In genomic region chr3:170751083-170751893, GRCh38 we compare ENCODE assay signal across 8 cellular contexts.
DNase-seq lines count a peak whose midpoint lies in the region; ATAC-seq and TF ChIP-seq lines count a peak whose summit lies in the region.

No MANE protein-coding gene starts in this region.

- no peak overlapping the region for H3K4me3 ChIP-seq in foreskin fibroblast (ENCODE audit: low read depth in 1 of 2, low read length in 2 of 2)
- H3K4me3 ChIP-seq in skeletal muscle cell (ENCODE audit: low read depth, low read length), result no peak overlapping the region

- TF ChIP-seq CTCF in foreskin fibroblast (IDR thresholded peaks at IDR 0.05; ENCODE audit: low read depth, low read length), result no peak

- no peaks in the 10 kb centered on the region for H3K9me3 Mint-ChIP-seq in stimulated activated memory B cell treated with anti-CD40 and anti-IgM and Interleukin-4, amounts not matched to agents 10 μg/mL and 1 μg/mL and 100 μg/mL, for 72 hours

- in situ Hi-C loops in SK-MEL-5 (cut with HindIII; ENCODE audit: low pct_unique_long_range_greater_than_20kb, low sequenced_read_pairs), result no loop called here

- no peak overlapping the region for H3K4me3 Mint-ChIP-seq in stimulated activated memory B cell treated with anti-CD40 and anti-IgM and Interleukin-4, amounts not matched to agents 10 μg/mL and 1 μg/mL and 100 μg/mL, for 72 hours

- peaks cover 45% of the 10 kb centered on the region for H3K27me3 Mint-ChIP-seq in stimulated activated memory B cell treated with anti-CD40 and anti-IgM and Interleukin-4, amounts not matched to agents 10 μg/mL and 1 μg/mL and 100 μg/mL, for 72 hours

- peak; percentile 89 for DNase-seq in GM04504 (ENCODE audit: low read depth)
- peak; percentile 86 for DNase-seq in SK-MEL-5 (ENCODE audit: low read depth, low spot score)
- peak; percentile 90 to 97 for DNase-seq in foreskin fibroblast
- DNase-seq in skeletal muscle cell (ENCODE audit: low read depth), result peak; percentile 94
- no peak for DNase-seq in NCI-H748 treated with DMSO at 0.1 percent for 48 hours (lab: John Stamatoyannopoulos, UW)
- no peak for DNase-seq in SKM-1 treated with dmso at 0.1 percent for 144 hours (lab: John Stamatoyannopoulos, UW; ENCODE audit: unreplicated experiment)
- no peak for DNase-seq in NCI-H2029 treated with DMSO at 0.1 percent for 48 hours (lab: John Stamatoyannopoulos, UW)

- no peaks in the 10 kb centered on the region for H3K36me3 Mint-ChIP-seq in stimulated activated memory B cell treated with anti-CD40 and anti-IgM and Interleukin-4, amounts not matched to agents 10 μg/mL and 1 μg/mL and 100 μg/mL, for 72 hours

- ATAC-seq in stimulated activated memory B cell treated with anti-CD40 and anti-IgM and Interleukin-4, amounts not matched to agents 10 μg/mL and 1 μg/mL and 100 μg/mL, for 72 hours, result no peak

- H3K27ac Mint-ChIP-seq in stimulated activated memory B cell treated with anti-CD40 and anti-IgM and Interleukin-4, amounts not matched to agents 10 μg/mL and 1 μg/mL and 100 μg/mL, for 72 hours, result no peak overlapping the region

- H3K4me1 Mint-ChIP-seq in stimulated activated memory B cell treated with anti-CD40 and anti-IgM and Interleukin-4, amounts not matched to agents 10 μg/mL and 1 μg/mL and 100 μg/mL, for 72 hours, result no peaks in the 10 kb centered on the region

Comparison
In these comparisons a context has a peak if more than half of its experiments do, and no peak if none do; other contexts are left out.
1. DNase-seq: peak in GM04504 (single experiment), SK-MEL-5 (single experiment), foreskin fibroblast (2 of 2) and skeletal muscle cell (single experiment); none in NCI-H748 treated with DMSO at 0.1 percent for 48 hours (single experiment), SKM-1 treated with dmso at 0.1 percent for 144 hours (single experiment) and NCI-H2029 treated with DMSO at 0.1 percent for 48 hours (single experiment).